Comparison of ENCODE assay signal across 1 cellular context in genomic region chr6:14379568-14379967, GRCh38.
TF ChIP-seq lines count a peak whose summit lies in the region.

No MANE protein-coding gene starts in this region.

TF ChIP-seq in H1, 55 proteins besides CTCF, POLR2A, EP300 and RAD21 (continued from another document):
- TF ChIP-seq CHD7 (IDR thresholded peaks at IDR 0.05; ENCODE audit: insufficient replicate concordance, low read length): peak; percentile 69
- TF ChIP-seq RFX5 (IDR thresholded peaks at IDR 0.05; ENCODE audit: borderline replicate concordance, low read depth, low read length): no peak
- no peak for TF ChIP-seq SUZ12 (IDR thresholded peaks at IDR 0.05; ENCODE audit: low read length)
- TF ChIP-seq TCF12 (IDR thresholded peaks at IDR 0.05; ENCODE audit: low read depth, low read length): no peak
- TF ChIP-seq POU5F1 (IDR thresholded peaks at IDR 0.05; ENCODE audit: low read depth, low read length): peak; percentile 87; the same call in 1 of the 2 replicates
- no peak for TF ChIP-seq RXRA (IDR thresholded peaks at IDR 0.05; ENCODE audit: insufficient read depth, low read depth, low read length)
- TF ChIP-seq ATF2 (IDR thresholded peaks at IDR 0.05; ENCODE audit: low read length): 0 out of 2 replicates have a peak, but pooled peaks have one; percentile 27
- no peak for TF ChIP-seq MAX (IDR thresholded peaks at IDR 0.05)
- TF ChIP-seq NRF1 (IDR thresholded peaks at IDR 0.05; ENCODE audit: low read depth, low read length): no peak
- TF ChIP-seq HDAC6 (IDR thresholded peaks at IDR 0.05; ENCODE audit: low read depth, low read length): no peak
- no peak for TF ChIP-seq BACH1 (IDR thresholded peaks at IDR 0.05; ENCODE audit: low read length)
- peak; percentile 58 for TF ChIP-seq NANOG (IDR thresholded peaks at IDR 0.05; ENCODE audit: insufficient read depth, low read depth, low read length, poor library complexity, severe bottlenecking)
- TF ChIP-seq BCL11A (IDR thresholded peaks at IDR 0.05; ENCODE audit: low read depth in 2 of 2, low read length in 2 of 2): no peak
- no peak for TF ChIP-seq GTF2F1 (IDR thresholded peaks at IDR 0.05; ENCODE audit: borderline replicate concordance, low read depth, low read length)
- TF ChIP-seq GABPA (IDR thresholded peaks at IDR 0.05; ENCODE audit: borderline replicate concordance, insufficient read depth, low read length): no peak
- 0 out of 2 replicates have a peak, but pooled peaks have one; percentile 41 for TF ChIP-seq SP1 (IDR thresholded peaks at IDR 0.05; ENCODE audit: low read depth, low read length)
- no peak for TF ChIP-seq SIX5 (IDR thresholded peaks at IDR 0.05; ENCODE audit: low read depth, low read length)
